ENCODE assay signal across 11 cellular contexts in genomic region chr20:41509801-41510200, GRCh38.
DNase-seq lines count a peak whose midpoint lies in the region; ATAC-seq and TF ChIP-seq lines count a peak whose summit lies in the region.
"Had no signal": no experiment of that assay in that cellular context is flagged by ENCODE, and none has a peak within 500 bp of the region (broad histone marks: within the 10 kb centered on the region; RNA-seq: fewer than 3 reads in every experiment).

No MANE protein-coding gene starts in this region.

- peak overlapping the region; percentile 38; the same call in 1 of the 2 replicates for H3K27ac Mint-ChIP-seq in WTC11
- no peak overlapping the region for H3K27ac Mint-ChIP-seq in naive thymus-derived CD8-positive, alpha-beta T cell
- H3K27ac Mint-ChIP-seq: stimulated activated effector memory CD8-positive, alpha-beta T cell treated with anti-CD3 and anti-CD28 coated beads, Interleukin-12 subunit alpha, Interleukin-12 subunit beta, amount 100 ng/mL, for 72 hours had no signal

- peaks cover 42% of the 10 kb centered on the region for H3K36me3 Mint-ChIP-seq in WTC11
- H3K36me3 Mint-ChIP-seq in naive thymus-derived CD8-positive, alpha-beta T cell = peaks cover 34 to 85% (median 67%) of the 10 kb centered on the region in 3 donors

- peaks cover 37% of the 10 kb centered on the region for H3K4me1 Mint-ChIP-seq in WTC11
- H3K4me1 Mint-ChIP-seq in naive thymus-derived CD8-positive, alpha-beta T cell = peaks cover 5 to 36% (median 31%) of the 10 kb centered on the region in 4 donors

- no peak overlapping the region for H3K4me3 Mint-ChIP-seq in WTC11
- no peak overlapping the region for H3K4me3 Mint-ChIP-seq in naive thymus-derived CD8-positive, alpha-beta T cell
- H3K4me3 Mint-ChIP-seq: stimulated activated effector memory CD8-positive, alpha-beta T cell treated with anti-CD3 and anti-CD28 coated beads, Interleukin-12 subunit alpha, Interleukin-12 subunit beta, amount 100 ng/mL, for 72 hours had no signal

- H3K27me3 Mint-ChIP-seq in WTC11 (ENCODE audit: low read depth) = no peaks in the 10 kb centered on the region
- no peaks in the 10 kb centered on the region for H3K27me3 Mint-ChIP-seq in naive thymus-derived CD8-positive, alpha-beta T cell

- intact Hi-C loops in PC-9 (cut with micrococcal nuclease; ENCODE audit: unreplicated experiment) = no loop called here

- POLR2A ChIA-PET in WTC11 (lab: Charles Lee) (no interaction called here), PC-9 (lab: Charles Lee; ENCODE audit: unreplicated experiment) (no interaction called here)
- POLR2A ChIA-PET in naive thymus-derived CD8-positive, alpha-beta T cell (lab: Charles Lee) = no interaction called here

- no peaks in the 10 kb centered on the region for H3K9me3 ChIP-seq in PC-9 (ENCODE audit: insufficient read depth, low read depth)

- no peaks in the 10 kb centered on the region for H3K9me2 ChIP-seq in PC-9 (ENCODE audit: insufficient read depth)

- CTCF ChIA-PET in WTC11 (lab: Charles Lee) = no interaction called here
- CTCF ChIA-PET in PC-9 (lab: Charles Lee) = no interaction called here

- DNase-seq in AG10803 (ENCODE audit: low read depth) (peak; percentile 75), WTC11 (ENCODE audit: low spot score) (no peak), foreskin melanocyte (peak; percentile 4), myocyte (ENCODE audit: low read depth) (peak; percentile 7), NCI-H2196 (lab: John Stamatoyannopoulos, UW; ENCODE audit: unreplicated experiment) (no peak), NCI-H2107 (lab: John Stamatoyannopoulos, UW) (no peak), PC-9 (no peak)
- DNase-seq in naive thymus-derived CD8-positive, alpha-beta T cell = no peak
- DNase-seq: activated CD8-positive, alpha-beta memory T cell treated with anti-CD3 and anti-CD28 coated beads, Interleukin-2, amount 50 U/mL, for 4 hours; stimulated activated CD4-positive, alpha-beta T cell treated with anti-CD3 and anti-CD28 coated beads, Interleukin-15, amount 100 ng/mL, for 24 hours had no signal

- no peak overlapping the region for H2AFZ ChIP-seq in PC-9

- no peaks in the 10 kb centered on the region for H3K27me3 ChIP-seq in PC-9 (ENCODE audit: insufficient read depth, low read depth)

- H3K9me3 Mint-ChIP-seq in WTC11 = peaks cover 14% of the 10 kb centered on the region
- peaks cover 0 to 12% (median 4%) of the 10 kb centered on the region in 9 donors for H3K9me3 Mint-ChIP-seq in naive thymus-derived CD8-positive, alpha-beta T cell

- TF ChIP-seq CTCF in AG10803 (conservative IDR thresholded peaks at IDR 0.05; ENCODE audit: low read length) = no peak
- no peak for TF ChIP-seq CTCF in WTC11 (IDR thresholded peaks at IDR 0.05)
- no peak for TF ChIP-seq CTCF in PC-9 (conservative IDR thresholded peaks at IDR 0.05)

- peaks cover 15% of the 10 kb centered on the region; the same call in 1 of the 2 replicates for H4K20me1 ChIP-seq in PC-9 (ENCODE audit: insufficient read depth)

- no peaks in the 10 kb centered on the region for H3F3A ChIP-seq in PC-9 (ENCODE audit: insufficient read depth, low read depth)

- no peaks in the 10 kb centered on the region for H3K4me1 ChIP-seq in PC-9 (replicated peaks; ENCODE audit: insufficient read depth)

- no peaks in the 10 kb centered on the region for H3K79me2 ChIP-seq in PC-9 (ENCODE audit: low read depth)

- no TSS peak for BruUV-seq in PC-9 (replicated peaks; lab: Mats Ljungman, UMichigan)

- ATAC-seq in WTC11 = peak; percentile 30; the same call in 1 of the 2 replicates
- no peak for ATAC-seq in naive thymus-derived CD8-positive, alpha-beta T cell
- ATAC-seq: stimulated activated effector memory CD8-positive, alpha-beta T cell treated with anti-CD3 and anti-CD28 coated beads, Interleukin-12 subunit alpha, Interleukin-12 subunit beta, amount 100 ng/mL, for 72 hours had no signal

- H3K4me2 ChIP-seq in PC-9 = no peak overlapping the region

- H3K4me3 ChIP-seq in AG10803 (ENCODE audit: low read length) (no peak overlapping the region), PC-9 (no peak overlapping the region)

- H3K27ac ChIP-seq in PC-9 = no peak overlapping the region

- 0 out of 2 replicates have a peak, but pooled peaks cover 7% of the 10 kb centered on the region for H3K36me3 ChIP-seq in PC-9 (ENCODE audit: low read depth)

TF ChIP-seq in WTC11, 78 proteins besides CTCF, POLR2A, EP300 and RAD21:
- TF ChIP-seq GABPB1 (CRISPR knock-in tag; IDR thresholded peaks at IDR 0.05) (no peak), KAT7 (CRISPR knock-in tag; IDR thresholded peaks at IDR 0.05; ENCODE audit: borderline replicate concordance) (no peak), HMGA2 (CRISPR knock-in tag; IDR thresholded peaks at IDR 0.05) (no peak), ATF2 (CRISPR knock-in tag; IDR thresholded peaks at IDR 0.05; ENCODE audit: borderline replicate concordance, low read depth) (no peak), E2F1 (CRISPR knock-in tag; IDR thresholded peaks at IDR 0.05) (no peak), NFATC4 (CRISPR knock-in tag; IDR thresholded peaks at IDR 0.05) (no peak), RORB (CRISPR knock-in tag; IDR thresholded peaks at IDR 0.05) (no peak)

Comparison
In these comparisons a context has a peak if more than half of its experiments do, and no peak if none do; other contexts are left out.
1. DNase-seq: peak in AG10803 (single experiment), foreskin melanocyte (single experiment) and myocyte (single experiment); none in WTC11 (single experiment), NCI-H2196 (single experiment), NCI-H2107 (single experiment), PC-9 (0 of 2) and naive thymus-derived CD8-positive, alpha-beta T cell (0 of 10).